Comparison of ENCODE assay signal across 9 cellular contexts in genomic region chr14:54348001-54348611, GRCh38. TPM values are rescaled to one million over a fixed set of nuclear protein-coding genes. Genes with fewer than 3 reads are reported as not detected.
DNase-seq lines count a peak whose midpoint lies in the region; FAIRE-seq and TF ChIP-seq lines count a peak whose summit lies in the region.
"Had no signal": no experiment of that assay in that cellular context is flagged by ENCODE, and none has a peak within 500 bp of the region (broad histone marks: within the 10 kb centered on the region; RNA-seq: fewer than 3 reads in every experiment).

No MANE protein-coding gene starts in this region.

- H3K4me3 Mint-ChIP-seq in activated T-helper 2 cell treated with anti-CD3 and anti-CD28 coated beads, Interferon-gamma antibody, Interleukin-2, Interleukin-4, amounts not matched to agents 10 μg/mL and 5 μg/mL and 100 μg/mL, durations not matched to agents 14 hours and 24 hours and 36 hours (ENCODE audit: low read depth) = no peak overlapping the region
- H3K4me3 Mint-ChIP-seq: central memory CD8-positive, alpha-beta T cell had no signal

- intact Hi-C loops in activated T-helper 2 cell treated with anti-CD3 and anti-CD28 coated beads, Interferon-gamma antibody, Interleukin-2, Interleukin-4, amounts not matched to agents 10 μg/mL and 5 μg/mL and 100 μg/mL, durations not matched to agents 14 hours and 24 hours and 36 hours (cut with micrococcal nuclease) = loop anchor here (10.0 kb wide), 1 partner anchor 173 kb away; no protein-coding TSS in a partner anchor

- H3K4me2 ChIP-seq in neural cell (ENCODE audit: low read length) = no peak overlapping the region

- H3K4me1 Mint-ChIP-seq in activated T-helper 2 cell treated with anti-CD3 and anti-CD28 coated beads, Interferon-gamma antibody, Interleukin-2, Interleukin-4, amounts not matched to agents 10 μg/mL and 5 μg/mL and 100 μg/mL, durations not matched to agents 14 hours and 24 hours and 36 hours (ENCODE audit: low read depth) = peaks cover 3% of the 10 kb centered on the region
- H3K4me1 Mint-ChIP-seq: central memory CD8-positive, alpha-beta T cell had no signal

- H3K36me3 ChIP-seq in neural cell (ENCODE audit: insufficient read depth, low read length) = no peaks in the 10 kb centered on the region

- H2AFZ ChIP-seq in neural cell (ENCODE audit: low read depth, low read length) = no peak overlapping the region

- H3K27me3 ChIP-seq in neural cell (ENCODE audit: insufficient read depth, low read depth, low read length) = no peaks in the 10 kb centered on the region

- no peaks in the 10 kb centered on the region for H3K9me3 ChIP-seq in neural cell (ENCODE audit: low read length)

- no peak for TF ChIP-seq EP300 in neural cell (conservative IDR thresholded peaks at IDR 0.05; ENCODE audit: poor library complexity, severe bottlenecking)

- H3K27me3 Mint-ChIP-seq in activated T-helper 2 cell treated with anti-CD3 and anti-CD28 coated beads, Interferon-gamma antibody, Interleukin-2, Interleukin-4, amounts not matched to agents 10 μg/mL and 5 μg/mL and 100 μg/mL, durations not matched to agents 14 hours and 24 hours and 36 hours (ENCODE audit: low read depth) = peaks cover 16% of the 10 kb centered on the region

- H3K36me3 Mint-ChIP-seq in activated T-helper 2 cell treated with anti-CD3 and anti-CD28 coated beads, Interferon-gamma antibody, Interleukin-2, Interleukin-4, amounts not matched to agents 10 μg/mL and 5 μg/mL and 100 μg/mL, durations not matched to agents 14 hours and 24 hours and 36 hours (ENCODE audit: low read depth) = no peaks in the 10 kb centered on the region

- DNase-seq in GM10266 (ENCODE audit: extremely low spot score) (peak; percentile 48), LHCN-M2 (ENCODE audit: low read depth) (peak; percentile 58), RKO (ENCODE audit: low spot score) (peak; percentile 61), epithelial cell of proximal tubule (ENCODE audit: low read depth) (no peak)
- DNase-seq in activated naive CD4-positive, alpha-beta T cell treated with anti-CD3 and anti-CD28 coated beads, Interleukin-2, amount 50 U/mL, for 16 hours = no peak
- no peak for DNase-seq in activated T-helper 2 cell treated with anti-CD3 and anti-CD28 coated beads, Interferon-gamma antibody, Interleukin-2, Interleukin-4, amounts not matched to agents 10 μg/mL and 5 μg/mL and 100 μg/mL, durations not matched to agents 14 hours and 24 hours and 36 hours (ENCODE audit: low spot score)

- peak; percentile 95 for TF ChIP-seq RAD21 in neural cell (conservative IDR thresholded peaks at IDR 0.05)

- FAIRE-seq in A204.1 (lab: Jason Lieb, UNC) = peak; percentile 75

- H3K27ac ChIP-seq in neural cell (ENCODE audit: low read length) = no peak overlapping the region

- no peak overlapping the region for H3K27ac Mint-ChIP-seq in activated T-helper 2 cell treated with anti-CD3 and anti-CD28 coated beads, Interferon-gamma antibody, Interleukin-2, Interleukin-4, amounts not matched to agents 10 μg/mL and 5 μg/mL and 100 μg/mL, durations not matched to agents 14 hours and 24 hours and 36 hours

- H3K79me2 ChIP-seq in neural cell (replicated peaks; ENCODE audit: insufficient read depth, low read length) = no peaks in the 10 kb centered on the region

- no peaks in the 10 kb centered on the region for H3K9me2 ChIP-seq in neural cell (ENCODE audit: insufficient read depth, low read length)

- H3K9me3 Mint-ChIP-seq in activated T-helper 2 cell treated with anti-CD3 and anti-CD28 coated beads, Interferon-gamma antibody, Interleukin-2, Interleukin-4, amounts not matched to agents 10 μg/mL and 5 μg/mL and 100 μg/mL, durations not matched to agents 14 hours and 24 hours and 36 hours = no peaks in the 10 kb centered on the region
- H3K9me3 Mint-ChIP-seq: central memory CD8-positive, alpha-beta T cell had no signal

- no peaks in the 10 kb centered on the region for H4K20me1 ChIP-seq in neural cell (ENCODE audit: insufficient read depth)

- H3F3A ChIP-seq in neural cell (ENCODE audit: insufficient read depth, low read length, poor library complexity, severe bottlenecking) = no peaks in the 10 kb centered on the region

- H3K4me3 ChIP-seq in epithelial cell of proximal tubule (ENCODE audit: low read depth, low read length) (no peak overlapping the region), neural cell (ENCODE audit: low read length) (no peak overlapping the region)

- TF ChIP-seq CTCF in GM10266 (IDR thresholded peaks at IDR 0.05; ENCODE audit: control insufficient read depth, insufficient read depth, low read depth, missing control alignments) (peak; percentile 58), epithelial cell of proximal tubule (conservative IDR thresholded peaks at IDR 0.05; ENCODE audit: low read depth, low read length) (peak; percentile 83), neural cell (IDR thresholded peaks at IDR 0.05; ENCODE audit: poor library complexity, severe bottlenecking) (peak; percentile 95)

- H3K9ac ChIP-seq in neural cell (ENCODE audit: low read length) = no peak overlapping the region

TF ChIP-seq in neural cell, 6 proteins besides CTCF, POLR2A, EP300 and RAD21:
- TF ChIP-seq TAF1 (IDR thresholded peaks at IDR 0.05; ENCODE audit: low read depth) (no peak), EZH2 (IDR thresholded peaks at IDR 0.05; ENCODE audit: borderline replicate concordance, insufficient read depth, low read length, poor library complexity, severe bottlenecking) (no peak), SMC3 (conservative IDR thresholded peaks at IDR 0.05; ENCODE audit: poor library complexity) (peak; percentile 88), MXI1 (conservative IDR thresholded peaks at IDR 0.05; ENCODE audit: poor library complexity, severe bottlenecking) (no peak), REST (IDR thresholded peaks at IDR 0.05; ENCODE audit: borderline replicate concordance) (no peak)
TF ChIP-seq in neural cell: peak in this region for 1.

RNA-seq across cellular contexts. Expression of gene CDKN3, which starts 48.7 kb away (rescaled TPM):
- 123 and 178 TPM in 2 replicates for total RNA-seq in LHCN-M2 (2014; rRNA removed)
- polyA plus RNA-seq in LHCN-M2 (2012) = 81.6 TPM
- 64.5 and 81.4 TPM in 2 replicates for total RNA-seq in epithelial cell of proximal tubule
- 0.94 and 5.9 TPM in 2 replicates for polyA plus RNA-seq in neural cell
- polyA minus RNA-seq in neural cell = 0.93 and 3.7 TPM in 2 replicates
- total RNA-seq in activated T-helper 2 cell treated with anti-CD3 and anti-CD28 coated beads, Interferon-gamma antibody, Interleukin-2, Interleukin-4, amounts not matched to agents 10 μg/mL and 5 μg/mL and 100 μg/mL, durations not matched to agents 14 hours and 24 hours and 36 hours = 53.4 and 57.5 TPM in 2 replicates

Comparison
In these comparisons a context has a peak if more than half of its experiments do, and no peak if none do; other contexts are left out.
1. DNase-seq: peak in GM10266 (single experiment), LHCN-M2 (single experiment) and RKO (single experiment); none in epithelial cell of proximal tubule (single experiment), activated naive CD4-positive, alpha-beta T cell treated with anti-CD3 and anti-CD28 coated beads, Interleukin-2, amount 50 U/mL, for 16 hours (single experiment) and activated T-helper 2 cell treated with anti-CD3 and anti-CD28 coated beads, Interferon-gamma antibody, Interleukin-2, Interleukin-4, amounts not matched to agents 10 μg/mL and 5 μg/mL and 100 μg/mL, durations not matched to agents 14 hours and 24 hours and 36 hours (single experiment).
2. Peak in every context shown above with its lines, with median percentiles within 50 percentile points of each other: CTCF ChIP-seq.